Comparison of ENCODE assay signal across 19 cellular contexts in the genomic region with DNA sequence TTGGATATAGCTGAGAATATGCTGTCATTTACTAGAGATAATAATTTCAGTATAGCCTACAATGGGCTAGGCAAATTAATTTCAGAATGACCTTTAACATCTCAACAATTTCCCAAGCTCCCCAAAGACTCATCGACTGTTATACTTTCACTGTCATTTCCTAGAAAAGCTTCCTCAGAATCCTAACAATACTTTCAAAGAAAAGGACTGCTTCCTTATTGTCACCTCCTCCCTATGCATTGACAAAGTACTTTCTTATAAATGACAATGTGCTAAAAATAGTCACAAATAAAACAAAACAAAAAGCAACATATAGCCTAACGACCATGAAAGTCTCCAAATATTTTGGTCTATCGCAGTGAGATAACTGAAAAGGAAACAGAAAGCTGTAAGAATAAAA.
"Had no signal": no experiment of that assay in that cellular context is flagged by ENCODE, and none has a peak within 500 bp of the region (broad histone marks: within the 10 kb centered on the region; RNA-seq: fewer than 3 reads in every experiment).

No MANE protein-coding gene starts in this region.

- H3K27ac Mint-ChIP-seq: dendritic cell treated with granulocyte-macrophage colony-stimulating factor and Interleukin-4, amounts not matched to agents 40 ng/mL and 50 ng/mL, for 4 days; effector memory CD8-positive, alpha-beta T cell; stimulated activated naive B cell treated with anti-CD40 and anti-IgM and Interleukin-4, amounts not matched to agents 10 μg/mL and 1 μg/mL and 100 μg/mL, for 72 hours had no signal

- H3K9me3 Mint-ChIP-seq: dendritic cell treated with granulocyte-macrophage colony-stimulating factor and Interleukin-4, amounts not matched to agents 40 ng/mL and 50 ng/mL, for 4 days; effector memory CD8-positive, alpha-beta T cell; stimulated activated naive B cell treated with anti-CD40 and anti-IgM and Interleukin-4, amounts not matched to agents 10 μg/mL and 1 μg/mL and 100 μg/mL, for 72 hours; stimulated activated naive CD8-positive, alpha-beta T cell treated with anti-CD3 and anti-CD28 coated beads, Interleukin-15, amount 100 ng/mL, for 72 hours had no signal

- H3K27me3 Mint-ChIP-seq: dendritic cell treated with granulocyte-macrophage colony-stimulating factor and Interleukin-4, amounts not matched to agents 40 ng/mL and 50 ng/mL, for 4 days; effector memory CD8-positive, alpha-beta T cell; naive thymus-derived CD4-positive, alpha-beta T cell; stimulated activated naive B cell treated with anti-CD40 and anti-IgM and Interleukin-4, amounts not matched to agents 10 μg/mL and 1 μg/mL and 100 μg/mL, for 72 hours; stimulated activated naive CD8-positive, alpha-beta T cell treated with anti-CD3 and anti-CD28 coated beads, Interleukin-15, amount 100 ng/mL, for 72 hours had no signal

- DNase-seq: effector memory CD8-positive, alpha-beta T cell; gastrocnemius medialis; heart right ventricle; left ventricle myocardium inferior; lower lobe of right lung; mesenchymal stem cell; naive thymus-derived CD4-positive, alpha-beta T cell; posterior cingulate gyrus; spleen; stimulated activated CD4-positive, alpha-beta T cell treated with anti-CD3 and anti-CD28 coated beads, Interleukin-15, amount 100 ng/mL, for 24 hours; stimulated activated CD4-positive, alpha-beta T cell treated with anti-CD3 and anti-CD28 coated beads, Interleukin-1b, Interleukin-23, amount 100 ng/mL, for 48 hours; stimulated activated CD4-positive, alpha-beta T cell treated with anti-CD3 and anti-CD28 coated beads, Interleukin-4, amount 100 ng/mL, for 24 hours; stimulated activated naive B cell treated with anti-CD40 and anti-IgM and Interleukin-4, amounts not matched to agents 10 μg/mL and 1 μg/mL and 100 μg/mL, for 72 hours; stimulated activated naive CD8-positive, alpha-beta T cell treated with anti-CD3 and anti-CD28 coated beads, Interleukin-15, amount 100 ng/mL, for 72 hours; testis; upper lobe of right lung had no signal

- H3K4me3 Mint-ChIP-seq: dendritic cell treated with granulocyte-macrophage colony-stimulating factor and Interleukin-4, amounts not matched to agents 40 ng/mL and 50 ng/mL, for 4 days; effector memory CD8-positive, alpha-beta T cell; naive thymus-derived CD4-positive, alpha-beta T cell; neural crest cell; stimulated activated naive B cell treated with anti-CD40 and anti-IgM and Interleukin-4, amounts not matched to agents 10 μg/mL and 1 μg/mL and 100 μg/mL, for 72 hours; stimulated activated naive CD8-positive, alpha-beta T cell treated with anti-CD3 and anti-CD28 coated beads, Interleukin-15, amount 100 ng/mL, for 72 hours had no signal

- H3K4me1 Mint-ChIP-seq: stimulated activated naive CD8-positive, alpha-beta T cell treated with anti-CD3 and anti-CD28 coated beads, Interleukin-15, amount 100 ng/mL, for 72 hours had no signal

- ATAC-seq: effector memory CD8-positive, alpha-beta T cell; gastrocnemius medialis; heart right ventricle; lower lobe of right lung; naive thymus-derived CD4-positive, alpha-beta T cell; sciatic nerve; stimulated activated naive B cell treated with anti-CD40 and anti-IgM and Interleukin-4, amounts not matched to agents 10 μg/mL and 1 μg/mL and 100 μg/mL, for 72 hours; stimulated activated naive CD8-positive, alpha-beta T cell treated with anti-CD3 and anti-CD28 coated beads, Interleukin-15, amount 100 ng/mL, for 72 hours; upper lobe of right lung had no signal
